In the genomic region with DNA sequence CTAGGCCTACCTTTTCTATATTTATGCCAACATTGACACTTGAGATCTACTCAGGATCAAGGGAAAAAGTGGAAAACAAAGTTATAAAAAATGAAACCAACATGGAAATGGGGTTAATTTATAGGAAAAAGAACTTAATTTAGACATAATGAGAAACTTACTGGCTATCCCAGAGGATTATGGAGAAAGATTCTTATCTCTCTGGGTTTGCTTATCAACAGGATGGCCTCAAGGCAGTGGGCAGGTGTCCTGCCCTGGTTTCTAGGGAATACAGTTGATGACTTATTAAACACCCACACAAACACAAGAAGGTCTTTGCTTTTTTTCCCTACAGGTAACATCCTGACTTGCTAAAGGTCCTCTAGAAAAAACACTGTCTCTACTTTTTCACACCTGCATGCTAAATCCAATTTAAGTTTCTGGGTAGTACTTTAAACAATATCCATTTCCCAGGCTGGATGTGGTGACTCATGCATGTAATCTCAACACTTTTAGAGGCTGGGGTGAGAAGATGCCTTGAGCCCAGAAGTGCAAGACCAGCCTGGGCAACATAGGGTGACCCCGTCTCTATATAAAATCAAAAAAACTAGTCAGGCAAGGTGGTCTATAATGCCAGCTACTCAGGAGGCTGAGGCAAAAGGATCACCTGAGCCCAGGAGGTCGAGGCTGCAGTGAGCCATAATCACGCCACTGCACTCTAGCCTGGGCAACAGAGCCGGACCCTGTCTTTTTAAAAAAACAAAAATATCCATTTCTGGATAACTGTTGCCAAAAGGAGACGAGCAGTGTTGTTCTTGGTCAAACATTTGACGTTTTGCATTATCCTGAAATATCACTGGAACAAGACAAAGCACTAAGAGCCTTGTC, we compare ENCODE assay signal across 20 cellular contexts. TPM values are rescaled to one million over a fixed set of nuclear protein-coding genes. Genes with fewer than 3 reads are reported as not detected.
A peak's percentile ranks its signal among the peaks of the same experiment; 100 is the strongest.
DNase-seq lines count a peak whose midpoint lies in the region; ATAC-seq and TF ChIP-seq lines count a peak whose summit lies in the region.
"Had no signal": no experiment of that assay in that cellular context is flagged by ENCODE, and none has a peak within 500 bp of the region (broad histone marks: within the 10 kb centered on the region; RNA-seq: fewer than 3 reads in every experiment).

No MANE protein-coding gene starts in this region.

- peak overlapping the region; percentile 52 for H3K4me3 Mint-ChIP-seq in neural crest cell
- H3K4me3 Mint-ChIP-seq: GM23338 had no signal

- no peaks in the 10 kb centered on the region for H3K9me2 ChIP-seq in PC-3 (replicated peaks; ENCODE audit: low read length)
- H3K9me2 ChIP-seq: SK-N-SH had no signal

- POLR2A ChIA-PET in PC-3 (lab: Charles Lee; ENCODE audit: unreplicated experiment), result no interaction called here

- peaks cover 6% of the 10 kb centered on the region for H3K27me3 Mint-ChIP-seq in neural crest cell (ENCODE audit: low read depth)

- no TSS peak for BruUV-seq in mammary epithelial cell (replicated peaks; lab: Mats Ljungman, UMichigan)
- BruUV-seq in PC-3 (replicated peaks; lab: Mats Ljungman, UMichigan), result no TSS peak

- H3K36me3 Mint-ChIP-seq in neural crest cell (ENCODE audit: low read depth), result no peaks in the 10 kb centered on the region

- no peaks in the 10 kb centered on the region for H3K36me3 ChIP-seq in HUES48 (ENCODE audit: control insufficient read depth, insufficient read depth, low read length)
- H3K36me3 ChIP-seq in mammary epithelial cell (ENCODE audit: insufficient read depth, low read length), result no peaks in the 10 kb centered on the region
- no peaks in the 10 kb centered on the region for H3K36me3 ChIP-seq in PC-3 (ENCODE audit: low read depth, low read length)

- CTCF ChIA-PET in mammary epithelial cell (lab: Charles Lee; ENCODE audit: low non-redundant PET) (no interaction called here), PC-3 (lab: Charles Lee) (no interaction called here)

- H3K9me3 ChIP-seq in HUES48 (ENCODE audit: control insufficient read depth, insufficient read depth, low read length) (no peaks in the 10 kb centered on the region), mammary epithelial cell (replicated peaks; ENCODE audit: insufficient read depth, low read length) (no peaks in the 10 kb centered on the region), PC-3 (ENCODE audit: low read length) (no peaks in the 10 kb centered on the region)
- H3K9me3 ChIP-seq: SK-N-SH had no signal

- no peak for ATAC-seq in PC-3
- ATAC-seq: GM23338 had no signal

- in situ Hi-C loops in mammary epithelial cell (cut with MboI; ENCODE audit: low sequenced_read_pairs in 2 of 2), result no loop called here

- WGBS in mammary epithelial cell (ENCODE audit: low coverage, missing lambda C conversion rate), result 87% methylated on average over 6 of the region's 6 CpGs

- H3K4me3 ChIP-seq in HUES48 (ENCODE audit: low read depth, low read length), result no peak overlapping the region
- H3K4me3 ChIP-seq in mammary epithelial cell (replicated peaks in 1 of 3; ENCODE audit: insufficient read depth in 1 of 3, low read depth in 2 of 3, low read length in 3 of 3), result no peak overlapping the region
- no peak overlapping the region for H3K4me3 ChIP-seq in PC-3 (ENCODE audit: low read length)
- H3K4me3 ChIP-seq: GM23338 had no signal

- peaks cover 58% of the 10 kb centered on the region for H3K4me1 Mint-ChIP-seq in neural crest cell

- dilution Hi-C loops in mammary epithelial cell (cut with HindIII; ENCODE audit: low sequenced_read_pairs), result no loop called here

- H2AFZ ChIP-seq in mammary epithelial cell (ENCODE audit: low read depth, low read length) (no peak overlapping the region), PC-3 (ENCODE audit: low read length) (no peak overlapping the region)
- H2AFZ ChIP-seq: GM23338 had no signal

- H3K4me1 ChIP-seq in HUES48 (ENCODE audit: control insufficient read depth, insufficient read depth, low read length) (peaks cover 40% of the 10 kb centered on the region), mammary epithelial cell (ENCODE audit: insufficient read depth, low read length) (peaks cover 9% of the 10 kb centered on the region), PC-3 (ENCODE audit: insufficient read depth, low read length) (0 out of 2 replicates have a peak, but pooled peaks cover 9% of the 10 kb centered on the region)

- DNase-seq in NCI-H146 treated with DMSO at 0.1 percent for 48 hours (lab: John Stamatoyannopoulos, UW; ENCODE audit: unreplicated experiment), result peak; percentile 22
- peak; percentile 11 for DNase-seq in mammary epithelial cell
- no peak for DNase-seq in neural crest cell (ENCODE audit: low read depth, low spot score)
- DNase-seq in DMS114 treated with DMSO at 0.1 percent for 48 hours (lab: John Stamatoyannopoulos, UW; ENCODE audit: unreplicated experiment), result no peak
- no peak for DNase-seq in PC-3
- no peak for DNase-seq in DMS 273 (lab: John Stamatoyannopoulos, UW; ENCODE audit: unreplicated experiment)
- DNase-seq: ACHN; KBM-7; NCI-H1417; NCI-H2029 treated with DMSO at 0.1 percent for 48 hours; NCI-H748 treated with DMSO at 0.1 percent for 48 hours; NK-92 treated with Interleukin-12 subunit alpha and Interleukin-12 subunit beta, amount 100 ng/mL, for 24 hours; OCI-M1; RPMI8226; SHP77 treated with DMSO at 0.1 percent for 48 hours; SK-N-SH; T-helper 1 cell had no signal

- H3K27ac Mint-ChIP-seq in neural crest cell (ENCODE audit: unreplicated experiment), result no peak overlapping the region
- H3K27ac Mint-ChIP-seq: GM23338 had no signal

- H3K9ac ChIP-seq in HUES48 (ENCODE audit: low read depth, low read length), result no peak overlapping the region
- no peak overlapping the region for H3K9ac ChIP-seq in mammary epithelial cell (ENCODE audit: insufficient read depth, low read length)
- no peak overlapping the region for H3K9ac ChIP-seq in PC-3 (ENCODE audit: low read length)
- H3K9ac ChIP-seq: SK-N-SH had no signal

- H3K27ac ChIP-seq in HUES48 (ENCODE audit: low read depth, low read length) (peak overlapping the region; percentile 21), mammary epithelial cell (ENCODE audit: insufficient read depth, low read depth, low read length) (no peak overlapping the region), PC-3 (ENCODE audit: low read length) (no peak overlapping the region)
- H3K27ac ChIP-seq: C4-2B had no signal

- intact Hi-C loops in mammary epithelial cell (cut with micrococcal nuclease) (no loop called here), PC-3 (cut with micrococcal nuclease) (no loop called here)

- H3K79me2 ChIP-seq in mammary epithelial cell (ENCODE audit: insufficient read depth, low read length) (no peaks in the 10 kb centered on the region), PC-3 (ENCODE audit: low read length) (no peaks in the 10 kb centered on the region)

- no peaks in the 10 kb centered on the region for H4K20me1 ChIP-seq in mammary epithelial cell (ENCODE audit: insufficient read depth, low read length)
- H4K20me1 ChIP-seq in PC-3 (ENCODE audit: low read length), result no peaks in the 10 kb centered on the region

- H3F3A ChIP-seq in PC-3 (ENCODE audit: low read length, unreplicated experiment), result no peaks in the 10 kb centered on the region

- H3K27me3 ChIP-seq in HUES48 (ENCODE audit: control insufficient read depth, insufficient read depth, low read length) (no peaks in the 10 kb centered on the region), mammary epithelial cell (ENCODE audit: insufficient read depth, low read length) (no peaks in the 10 kb centered on the region), PC-3 (ENCODE audit: low read length) (no peaks in the 10 kb centered on the region)

- H3K4me2 ChIP-seq in mammary epithelial cell (ENCODE audit: insufficient read depth, low read depth, low read length) (no peak overlapping the region), PC-3 (ENCODE audit: low read length) (no peak overlapping the region)
- H3K4me2 ChIP-seq: GM23338, SK-N-SH had no signal

- H3K9me3 Mint-ChIP-seq in neural crest cell, result no peaks in the 10 kb centered on the region
- H3K9me3 Mint-ChIP-seq: GM23338 had no signal

- TF ChIP-seq CTCF in mammary epithelial cell (conservative IDR thresholded peaks at IDR 0.05 in 1 of 2, IDR thresholded peaks at IDR 0.05 in 1 of 2; ENCODE audit: extremely low read depth in 1 of 2, insufficient read depth in 1 of 2, low read depth in 1 of 2, low read length in 2 of 2), result no peak
- no peak for TF ChIP-seq CTCF in neural crest cell (conservative IDR thresholded peaks at IDR 0.05)
- no peak for TF ChIP-seq CTCF in PC-3 (conservative IDR thresholded peaks at IDR 0.05; ENCODE audit: low read depth, low read length)

RNA-seq across cellular contexts. Expression of a gene that starts 6.6 kb away (rescaled TPM):
- 10 to 100 TPM in 1 of 2 donors, 1 to 10 TPM in 1; 7.0 to 20.0 TPM for total RNA-seq in mammary epithelial cell
- 4.4 TPM for polyA plus RNA-seq in mammary epithelial cell
- polyA minus RNA-seq in mammary epithelial cell, result 5.8 TPM
- 106 and 107 TPM in 2 replicates for total RNA-seq in neural crest cell
- 0.95 and 1.2 TPM in 2 replicates for total RNA-seq in PC-3 (2014; rRNA removed)

Comparison
In these comparisons a context has a peak if more than half of its experiments do, and no peak if none do; other contexts are left out.
1. DNase-seq: peak in NCI-H146 treated with DMSO at 0.1 percent for 48 hours (single experiment) and mammary epithelial cell (single experiment); none in neural crest cell (single experiment), DMS114 treated with DMSO at 0.1 percent for 48 hours (single experiment), PC-3 (single experiment) and DMS 273 (single experiment).